Comparison of ENCODE assay signal across 14 cellular contexts in genomic region chr7:66748791-66749190, GRCh38. TPM values are rescaled to one million over a fixed set of nuclear protein-coding genes. Genes with fewer than 3 reads are reported as not detected.
DNase-seq lines count a peak whose midpoint lies in the region; ATAC-seq and TF ChIP-seq lines count a peak whose summit lies in the region.
"Had no signal": no experiment of that assay in that cellular context is flagged by ENCODE, and none has a peak within 500 bp of the region (broad histone marks: within the 10 kb centered on the region; RNA-seq: fewer than 3 reads in every experiment).

No MANE protein-coding gene starts in this region.

- H4K20me1 ChIP-seq in SK-N-SH (ENCODE audit: insufficient read depth) (peaks cover 79% of the 10 kb centered on the region), osteoblast (ENCODE audit: insufficient read depth, low read length) (peaks cover 40% of the 10 kb centered on the region)

- CTCF ChIA-PET in SK-N-SH (lab: Yijun Ruan, JAX): no interaction called here

- WGBS in SK-N-SH (ENCODE audit: low lambda C conversion rate): 65% methylated on average over 4 of the region's 4 CpGs

- POLR2A ChIA-PET in SK-N-SH (lab: Yijun Ruan, JAX): no interaction called here

- H3K9me2 ChIP-seq in SK-N-SH: no peaks in the 10 kb centered on the region

- DNase-seq in EH (ENCODE audit: low read depth) (peak; percentile 27), SK-N-SH (no peak), Right ventricle myocardium superior (peak; percentile 81), osteoblast (ENCODE audit: insufficient read length, low spot score, missing footprints) (peak; percentile 37), DMS 273 (lab: John Stamatoyannopoulos, UW; ENCODE audit: unreplicated experiment) (no peak), NCI-H2171 (lab: John Stamatoyannopoulos, UW) (no peak), caudate nucleus (lab: John Stamatoyannopoulos, UW) (no peak)
- DNase-seq: activated CD4-positive, alpha-beta T cell treated with anti-CD3 and anti-CD28 coated beads for 48 hours; activated naive CD8-positive, alpha-beta T cell treated with anti-CD3 and anti-CD28 coated beads, Interleukin-2, amount 50 U/mL, for 24 hours; activated T-cell treated with anti-CD3 and anti-CD28 coated beads, Interleukin-2, amount 50 U/mL, for 1 hour; glutamatergic neuron; SHP77; T-helper 2 cell had no signal

- peaks cover 0 to 14% of the 10 kb centered on the region in 2 experiments; a peak in 2 of 4 replicates for H3K4me1 ChIP-seq in SK-N-SH (ENCODE audit: control insufficient read depth in 1 of 2, insufficient read depth in 2 of 2, low read depth in 1 of 2, low read length in 1 of 2)
- peaks cover 15% of the 10 kb centered on the region for H3K4me1 ChIP-seq in osteoblast (ENCODE audit: insufficient read depth, low read length)

- peaks cover 100% of the 10 kb centered on the region for H3K79me2 ChIP-seq in SK-N-SH (ENCODE audit: insufficient read depth)
- H3K79me2 ChIP-seq in osteoblast (ENCODE audit: insufficient read depth, low read length): peaks cover 98% of the 10 kb centered on the region

- no peak overlapping the region for H3K9ac ChIP-seq in SK-N-SH

- H3K9me3 ChIP-seq in SK-N-SH (no peaks in the 10 kb centered on the region), osteoblast (ENCODE audit: low read depth, low read length) (no peaks in the 10 kb centered on the region)

- H3K27ac ChIP-seq in SK-N-SH (ENCODE audit: low read depth in 2 of 2, low read length in 1 of 2): peak overlapping the region; percentile 13 to 63; a peak in 3 of 4 replicates
- H3K27ac ChIP-seq in osteoblast (ENCODE audit: low read depth, low read length): no peak overlapping the region
- no peak overlapping the region for H3K27ac ChIP-seq in caudate nucleus (ENCODE audit: low read depth, low read length)

- intact Hi-C loops in Right ventricle myocardium superior (cut with DNase I): no loop called here

- H3F3A ChIP-seq in SK-N-SH (replicated peaks; ENCODE audit: insufficient read depth): no peaks in the 10 kb centered on the region

- ATAC-seq in Right ventricle myocardium superior (ENCODE audit: poor library complexity): peak; percentile 96
- no peak for ATAC-seq in GM18870 (IDR thresholded peaks at IDR 0.05; ENCODE audit: unreplicated experiment)
- ATAC-seq: activated naive CD8-positive, alpha-beta T cell treated with anti-CD3 and anti-CD28 coated beads, Interleukin-2, amount 50 U/mL, for 24 hours had no signal

- TF ChIP-seq EP300 in SK-N-SH (IDR thresholded peaks at IDR 0.05; ENCODE audit: borderline replicate concordance in 1 of 2, low read depth in 1 of 2, low read length in 1 of 2): no peak

- H2AFZ ChIP-seq in SK-N-SH (ENCODE audit: low read depth) (no peak overlapping the region), osteoblast (ENCODE audit: low read length) (no peak overlapping the region)

- H3K27me3 ChIP-seq in SK-N-SH (ENCODE audit: insufficient read depth) (no peaks in the 10 kb centered on the region), osteoblast (ENCODE audit: insufficient read depth, low read length) (no peaks in the 10 kb centered on the region)

- H3K4me2 ChIP-seq in SK-N-SH (no peak overlapping the region), osteoblast (ENCODE audit: insufficient read depth, low read length) (no peak overlapping the region)

- no peak overlapping the region for H3K4me3 ChIP-seq in SK-N-SH (ENCODE audit: low read depth in 2 of 2, low read length in 1 of 2)
- no peak overlapping the region for H3K4me3 ChIP-seq in osteoblast (ENCODE audit: insufficient read depth, low read length)

- no peak for TF ChIP-seq RAD21 in SK-N-SH (IDR thresholded peaks at IDR 0.05; ENCODE audit: low read length)

- no peak for TF ChIP-seq CTCF in SK-N-SH (IDR thresholded peaks at IDR 0.05)
- TF ChIP-seq CTCF in osteoblast (IDR thresholded peaks at IDR 0.05; ENCODE audit: extremely low read depth, low read depth, low read length): no peak

- H3K36me3 ChIP-seq in SK-N-SH (replicated peaks in 1 of 2; ENCODE audit: control insufficient read depth in 1 of 2, insufficient read depth in 2 of 2, low read length in 1 of 2) (peaks cover 0 to 12% of the 10 kb centered on the region in 2 experiments), osteoblast (ENCODE audit: insufficient read depth, low read length) (peaks cover 9% of the 10 kb centered on the region)

TF ChIP-seq in SK-N-SH, 30 proteins besides CTCF, POLR2A, EP300 and RAD21:
- TF ChIP-seq POLR2AphosphoS5 (IDR thresholded peaks at IDR 0.05; ENCODE audit: low read depth, low read length): no peak
- TF ChIP-seq GABPA (IDR thresholded peaks at IDR 0.05; ENCODE audit: low read depth): no peak
- no peak for TF ChIP-seq JUND (IDR thresholded peaks at IDR 0.05)
- no peak for TF ChIP-seq EZH2phosphoT487 (IDR thresholded peaks at IDR 0.05; ENCODE audit: borderline replicate concordance, low read depth)
- no peak for TF ChIP-seq MEF2A (IDR thresholded peaks at IDR 0.05; ENCODE audit: borderline replicate concordance, low read depth)
- TF ChIP-seq FOXJ3 (CRISPR knock-in tag; IDR thresholded peaks at IDR 0.05): no peak
- TF ChIP-seq SIN3A (IDR thresholded peaks at IDR 0.05; ENCODE audit: borderline replicate concordance, low read depth, low read length): no peak
- no peak for TF ChIP-seq FOXM1 (IDR thresholded peaks at IDR 0.05; ENCODE audit: low read depth)
- no peak for TF ChIP-seq NRF1 (IDR thresholded peaks at IDR 0.05; ENCODE audit: low read depth, low read length)
- TF ChIP-seq USF1 (IDR thresholded peaks at IDR 0.05; ENCODE audit: borderline replicate concordance, low read depth): no peak
- no peak for TF ChIP-seq GATA2 (CRISPR knock-in tag; IDR thresholded peaks at IDR 0.05)
- TF ChIP-seq IRF3 (IDR thresholded peaks at IDR 0.05; ENCODE audit: low read depth, low read length): no peak
- no peak for TF ChIP-seq RFX5 (IDR thresholded peaks at IDR 0.05; ENCODE audit: low read length)
- no peak for TF ChIP-seq ELF1 (IDR thresholded peaks at IDR 0.05)
- TF ChIP-seq REST (IDR thresholded peaks at IDR 0.05; ENCODE audit: low read depth, low read length): no peak
- TF ChIP-seq NFIC (IDR thresholded peaks at IDR 0.05; ENCODE audit: borderline replicate concordance): no peak
- no peak for TF ChIP-seq RCOR1 (IDR thresholded peaks at IDR 0.05; ENCODE audit: low read length)
- no peak for TF ChIP-seq TAF1 (IDR thresholded peaks at IDR 0.05; ENCODE audit: borderline replicate concordance, low read depth, low read length)

RNA-seq across cellular contexts. Expression of gene RABGEF1, which starts 8.3 kb away (rescaled TPM):
- polyA plus RNA-seq in SK-N-SH (2012; rRNA removed): 25.6 and 32.4 TPM in 2 replicates
- 28.9 and 29.1 TPM in 2 replicates for polyA plus RNA-seq in SK-N-SH (2012; cell fraction: cytosol; rRNA removed)
- 56.5 and 68.8 TPM in 2 replicates for polyA plus RNA-seq in SK-N-SH (2012; cell fraction: nucleus; rRNA removed)
- total RNA-seq in Right ventricle myocardium superior: 14.9 TPM
- 71.9 and 81.8 TPM in 2 replicates for total RNA-seq in osteoblast

Comparison
In these comparisons a context has a peak if more than half of its experiments do, and no peak if none do; other contexts are left out.
1. DNase-seq: peak in EH (single experiment), Right ventricle myocardium superior (single experiment) and osteoblast (single experiment); none in SK-N-SH (single experiment), DMS 273 (single experiment), NCI-H2171 (single experiment) and caudate nucleus (0 of 61).
2. H3K27ac ChIP-seq: peak in SK-N-SH (2 of 2); none in osteoblast (single experiment) and caudate nucleus (single experiment).